Comparison of ENCODE assay signal across 31 cellular contexts in genomic region chr6:139047677-139048076, GRCh38.
"Had no signal": no experiment of that assay in that cellular context is flagged by ENCODE, and none has a peak within 500 bp of the region (broad histone marks: within the 10 kb centered on the region; RNA-seq: fewer than 3 reads in every experiment).

No MANE protein-coding gene starts in this region.

- H3K4me1 ChIP-seq: body of pancreas, colonic mucosa, gastroesophageal sphincter, heart right ventricle had no signal

- H3K4me3 ChIP-seq: body of pancreas, cardiac muscle cell, colonic mucosa, esophagus squamous epithelium, gastroesophageal sphincter, heart right ventricle had no signal

- H3K27ac ChIP-seq: body of pancreas, cardiac muscle cell, colonic mucosa, epithelial cell of prostate, esophagus squamous epithelium, gastroesophageal sphincter, heart right ventricle, WERI-Rb-1 had no signal

- H3K9me3 ChIP-seq: body of pancreas, colonic mucosa, esophagus squamous epithelium, gastroesophageal sphincter, heart right ventricle had no signal

- ATAC-seq: activated CD4-positive, CD25-positive, alpha-beta regulatory T cell treated with anti-CD3 and anti-CD28 coated beads, Interleukin-2, amount 50 U/mL, for 24 hours; activated CD8-positive, alpha-beta T cell treated with anti-CD3 and anti-CD28 coated beads for 36 hours; activated T-cell treated with anti-CD3 and anti-CD28 coated beads, Interleukin-2, amount 50 U/mL, for 4 hours; activated T-helper 17 cell treated with anti-CD3 and anti-CD28 coated beads, Interleukin-2, amount 50 U/mL, for 72 hours; body of pancreas; gastroesophageal sphincter; heart right ventricle; T-helper 17 cell had no signal

- H3K27me3 ChIP-seq: body of pancreas, cardiac muscle cell, colonic mucosa, esophagus squamous epithelium, gastroesophageal sphincter, heart right ventricle had no signal

- DNase-seq: activated B cell treated with CpG ODN at 0.5 μM for 24 hours; activated CD4-positive, alpha-beta T cell treated with anti-CD3 and anti-CD28 coated beads for 48 hours; activated CD4-positive, alpha-beta T cell treated with anti-CD3 and anti-CD28 coated beads, Interleukin-2, amount 50 U/mL, for 1 hour; activated CD4-positive, alpha-beta T cell treated with anti-CD3 and anti-CD28 coated beads, Interleukin-2, amount 50 U/mL, for 48 hours; activated CD8-positive, alpha-beta memory T cell treated with anti-CD3 and anti-CD28 coated beads for 24 hours; activated CD8-positive, alpha-beta T cell treated with anti-CD3 and anti-CD28 coated beads for 36 hours; activated effector memory CD4-positive, alpha-beta T cell treated with Interleukin-2 at 50 U/mL for 16 hours; activated gamma-delta T cell treated with Interleukin-2 at 50 U/mL for 16 hours; activated naive CD4-positive, alpha-beta T cell treated with anti-CD3 and anti-CD28 coated beads, Interleukin-2, amount 50 U/mL, for 16 hours; activated naive CD4-positive, alpha-beta T cell treated with Interleukin-2 at 50 U/mL for 16 hours; activated T-cell treated with anti-CD3 and anti-CD28 coated beads, Interleukin-2, amount 50 U/mL, for 4 hours; amniotic stem cell; anterior cingulate cortex; body of pancreas; central memory CD4-positive, alpha-beta T cell; cerebellar nuclear complex; colonic mucosa; effector CD8-positive, alpha-beta T cell; esophagus squamous epithelium; foreskin melanocyte; heart right ventricle; T-helper 17 cell; T1000; WERI-Rb-1 had no signal

- H3K36me3 ChIP-seq: cardiac muscle cell, colonic mucosa, gastroesophageal sphincter had no signal

- FAIRE-seq: endometrium, endothelial cell of umbilical vein had no signal
